Comparison of ENCODE assay signal across 20 cellular contexts in the genomic region with DNA sequence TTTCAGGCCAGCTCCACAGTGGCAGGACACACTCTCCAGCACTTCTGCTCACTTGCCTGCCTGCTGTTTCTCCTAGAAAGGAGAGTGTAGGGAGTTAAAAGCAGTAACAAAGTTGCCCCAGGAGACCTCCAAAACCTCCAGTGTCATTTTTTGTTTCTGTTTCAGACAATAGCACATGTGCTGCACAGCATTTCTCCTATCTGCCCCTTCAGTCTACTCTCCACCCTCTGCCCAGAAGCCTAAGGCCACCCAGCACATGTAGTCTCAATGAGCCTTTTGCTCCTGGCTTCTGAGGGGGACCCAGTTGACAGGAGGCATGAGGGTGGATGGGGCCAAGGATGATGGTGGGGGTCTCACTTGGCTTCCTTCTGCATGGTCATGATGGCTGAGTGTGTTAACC.
"Had no signal": no experiment of that assay in that cellular context is flagged by ENCODE, and none has a peak within 500 bp of the region (broad histone marks: within the 10 kb centered on the region; RNA-seq: fewer than 3 reads in every experiment).

No MANE protein-coding gene starts in this region.

- H3K9me3 ChIP-seq: lower lobe of right lung, neutrophil, right lobe of liver, thoracic aorta, tibial nerve, upper lobe of left lung had no signal

- DNase-seq: cortex of kidney; effector memory CD8-positive, alpha-beta T cell; erythroblast; hypothalamus; immature natural killer cell; left ventricle myocardium superior; lower lobe of right lung; naive thymus-derived CD8-positive, alpha-beta T cell; right lobe of liver; small intestine; stimulated activated CD4-positive, alpha-beta T cell treated with anti-CD3 and anti-CD28 coated beads, Interleukin-15, amount 100 ng/mL, for 24 hours; stimulated activated CD4-positive, alpha-beta T cell treated with anti-CD3 and anti-CD28 coated beads, Interleukin-2, amount 100 ng/mL, for 48 hours; stimulated activated naive B cell treated with anti-CD40 and anti-IgM and Interleukin-4, amounts not matched to agents 10 μg/mL and 1 μg/mL and 100 μg/mL, for 72 hours; upper lobe of left lung had no signal

- H3K27ac Mint-ChIP-seq: effector memory CD8-positive, alpha-beta T cell; immature natural killer cell; naive thymus-derived CD8-positive, alpha-beta T cell; progenitor cell of endocrine pancreas; stimulated activated naive B cell treated with anti-CD40 and anti-IgM and Interleukin-4, amounts not matched to agents 10 μg/mL and 1 μg/mL and 100 μg/mL, for 72 hours; stimulated activated naive CD8-positive, alpha-beta T cell treated with anti-CD3 and anti-CD28 coated beads, Interleukin-15, Interleukin-2, amounts not matched to agents 100 ng/mL and 50 ng/mL, for 24 hours had no signal

- ATAC-seq: effector memory CD8-positive, alpha-beta T cell; left ventricle myocardium superior; lower lobe of right lung; naive thymus-derived CD8-positive, alpha-beta T cell; right lobe of liver; stimulated activated naive B cell treated with anti-CD40 and anti-IgM and Interleukin-4, amounts not matched to agents 10 μg/mL and 1 μg/mL and 100 μg/mL, for 72 hours had no signal

- H3K36me3 Mint-ChIP-seq: immature natural killer cell; naive thymus-derived CD8-positive, alpha-beta T cell; stimulated activated naive B cell treated with anti-CD40 and anti-IgM and Interleukin-4, amounts not matched to agents 10 μg/mL and 1 μg/mL and 100 μg/mL, for 72 hours had no signal

- H3K27me3 Mint-ChIP-seq: effector memory CD8-positive, alpha-beta T cell; stimulated activated naive B cell treated with anti-CD40 and anti-IgM and Interleukin-4, amounts not matched to agents 10 μg/mL and 1 μg/mL and 100 μg/mL, for 72 hours; stimulated activated naive CD8-positive, alpha-beta T cell treated with anti-CD3 and anti-CD28 coated beads, Interleukin-15, Interleukin-2, amounts not matched to agents 100 ng/mL and 50 ng/mL, for 24 hours had no signal

- H3K4me1 Mint-ChIP-seq: immature natural killer cell; naive thymus-derived CD8-positive, alpha-beta T cell had no signal

- H3K9ac ChIP-seq: parathyroid adenoma had no signal

- H3K27me3 ChIP-seq: neutrophil, right lobe of liver, tibial nerve, upper lobe of left lung had no signal

- H3K4me3 Mint-ChIP-seq: effector memory CD8-positive, alpha-beta T cell; immature natural killer cell; naive thymus-derived CD8-positive, alpha-beta T cell; stimulated activated naive B cell treated with anti-CD40 and anti-IgM and Interleukin-4, amounts not matched to agents 10 μg/mL and 1 μg/mL and 100 μg/mL, for 72 hours; stimulated activated naive CD8-positive, alpha-beta T cell treated with anti-CD3 and anti-CD28 coated beads, Interleukin-15, Interleukin-2, amounts not matched to agents 100 ng/mL and 50 ng/mL, for 24 hours had no signal

- H3K79me2 ChIP-seq: parathyroid adenoma had no signal

- H3K36me3 ChIP-seq: lower lobe of right lung, neutrophil, right lobe of liver, thoracic aorta, tibial nerve, upper lobe of left lung had no signal

- H3K9me3 Mint-ChIP-seq: stimulated activated naive B cell treated with anti-CD40 and anti-IgM and Interleukin-4, amounts not matched to agents 10 μg/mL and 1 μg/mL and 100 μg/mL, for 72 hours; stimulated activated naive CD8-positive, alpha-beta T cell treated with anti-CD3 and anti-CD28 coated beads, Interleukin-15, Interleukin-2, amounts not matched to agents 100 ng/mL and 50 ng/mL, for 24 hours had no signal

- H3K27ac ChIP-seq: lower lobe of right lung, neutrophil, parathyroid adenoma, right lobe of liver, thoracic aorta, tibial nerve, upper lobe of left lung had no signal

- H2AFZ ChIP-seq: parathyroid adenoma had no signal

- H3K4me1 ChIP-seq: lower lobe of right lung, parathyroid adenoma, right lobe of liver, tibial nerve, upper lobe of left lung had no signal

- H3K4me3 ChIP-seq: lower lobe of right lung, right lobe of liver, thoracic aorta, tibial nerve, upper lobe of left lung had no signal
